In the genomic region with DNA sequence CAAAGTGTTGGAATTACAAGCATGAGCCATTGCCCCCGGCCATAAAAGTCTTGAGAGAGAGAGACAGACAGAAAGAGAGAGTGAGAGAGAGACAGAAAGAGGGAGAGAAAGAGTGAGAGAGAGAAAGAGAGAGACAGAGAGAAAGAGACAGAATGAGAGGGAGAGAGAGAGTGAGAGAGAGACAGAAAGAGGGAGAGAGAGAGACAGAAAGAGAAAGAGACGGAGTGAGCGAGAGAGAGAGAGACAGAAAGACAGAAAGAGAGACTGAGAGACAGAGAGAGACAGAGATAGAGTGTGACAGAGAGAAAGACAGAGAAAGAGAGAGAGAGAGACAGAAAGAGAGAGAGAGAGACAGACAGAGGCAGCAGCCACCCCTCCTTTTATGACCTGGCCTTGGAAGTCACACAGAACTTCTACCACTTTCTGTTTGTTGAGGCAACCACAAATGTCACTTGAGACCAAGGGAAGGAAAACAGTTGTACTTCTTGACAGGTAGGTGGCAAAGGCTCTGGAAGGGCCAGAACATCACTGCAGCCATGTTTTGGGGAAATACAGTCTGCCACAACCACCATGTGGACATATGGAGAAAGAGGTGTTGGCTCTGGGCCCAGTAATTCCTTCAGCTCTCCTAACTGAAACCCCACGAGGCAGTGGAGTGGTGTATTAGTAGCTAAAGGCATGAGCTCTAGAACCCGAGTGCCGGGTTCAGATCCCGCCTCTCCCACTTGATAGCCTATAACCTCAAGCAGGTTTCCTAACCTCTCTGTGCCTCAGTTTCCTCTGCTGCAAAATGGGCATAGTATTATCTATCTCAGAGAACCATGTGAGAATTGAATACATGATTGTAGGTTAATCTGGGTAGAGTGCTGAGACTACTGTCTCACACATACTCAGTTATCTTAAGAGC, we compare ENCODE assay signal across 12 cellular contexts. TPM values are rescaled to one million over a fixed set of nuclear protein-coding genes. Genes with fewer than 3 reads are reported as not detected.
DNase-seq lines count a peak whose midpoint lies in the region; ATAC-seq and TF ChIP-seq lines count a peak whose summit lies in the region.
"Had no signal": no experiment of that assay in that cellular context is flagged by ENCODE, and none has a peak within 500 bp of the region (broad histone marks: within the 10 kb centered on the region; RNA-seq: fewer than 3 reads in every experiment).

No MANE protein-coding gene starts in this region.

- DNase-seq in AG10803 (ENCODE audit: low read depth), result peak; percentile 71
- DNase-seq in G401 (ENCODE audit: low spot score), result peak; percentile 67
- DNase-seq in T-helper 2 cell treated with Interferon-gamma antibody and Interleukin-4, amounts not matched to agents 5 μg/mL and 100 μg/mL, for 36 hours (ENCODE audit: low spot score), result no peak
- DNase-seq in fibroblast of the aortic adventitia (ENCODE audit: low read depth), result peak; percentile 69
- no peak for DNase-seq in NCI-H774 (lab: John Stamatoyannopoulos, UW)
- no peak for DNase-seq in kidney tubule cell (ENCODE audit: low spot score)
- no peak for DNase-seq in naive thymus-derived CD4-positive, alpha-beta T cell
- DNase-seq in psoas muscle, result no peak
- DNase-seq: activated T-cell treated with anti-CD3 and anti-CD28 coated beads, Interleukin-2, amount 50 U/mL, for 72 hours; NK-92 treated with Interleukin-12 subunit alpha and Interleukin-12 subunit beta, amount 100 ng/mL, for 24 hours; sigmoid colon had no signal

- no peaks in the 10 kb centered on the region for H3K27me3 Mint-ChIP-seq in T-helper 2 cell treated with Interferon-gamma antibody and Interleukin-4, amounts not matched to agents 5 μg/mL and 100 μg/mL, for 36 hours (ENCODE audit: low read depth)
- no peaks in the 10 kb centered on the region for H3K27me3 Mint-ChIP-seq in naive thymus-derived CD4-positive, alpha-beta T cell

- peaks cover 22% of the 10 kb centered on the region for H3K36me3 Mint-ChIP-seq in T-helper 2 cell treated with Interferon-gamma antibody and Interleukin-4, amounts not matched to agents 5 μg/mL and 100 μg/mL, for 36 hours (ENCODE audit: low read depth)
- H3K36me3 Mint-ChIP-seq in naive thymus-derived CD4-positive, alpha-beta T cell, result peaks cover 0 to 6% (median 0%) of the 10 kb centered on the region in 5 donors

- no peaks in the 10 kb centered on the region for H3K9me3 Mint-ChIP-seq in T-helper 2 cell treated with Interferon-gamma antibody and Interleukin-4, amounts not matched to agents 5 μg/mL and 100 μg/mL, for 36 hours
- no peaks in the 10 kb centered on the region for H3K9me3 Mint-ChIP-seq in naive thymus-derived CD4-positive, alpha-beta T cell
- H3K9me3 Mint-ChIP-seq: activated T-cell treated with anti-CD3 and anti-CD28 coated beads, Interleukin-2, amount 50 U/mL, for 72 hours had no signal

- in situ Hi-C loops in G401 (cut with HindIII; ENCODE audit: low sequenced_read_pairs), result no loop called here

- H3K9me3 ChIP-seq in naive thymus-derived CD4-positive, alpha-beta T cell (ENCODE audit: control insufficient read depth in 2 of 3, low read length in 3 of 3), result no peaks in the 10 kb centered on the region
- no peaks in the 10 kb centered on the region for H3K9me3 ChIP-seq in psoas muscle
- H3K9me3 ChIP-seq: mucosa of descending colon, sigmoid colon had no signal

- CTCF ChIA-PET in naive thymus-derived CD4-positive, alpha-beta T cell (lab: Charles Lee), result interaction anchor here (0.7 to 1.3 kb wide), 3 partner anchors 9 to 1078 kb away, joined by 3 to 8 read pairs (median 4); no protein-coding TSS in a partner anchor

- H3K4me1 ChIP-seq in naive thymus-derived CD4-positive, alpha-beta T cell (ENCODE audit: control insufficient read depth in 2 of 2, insufficient read depth in 2 of 2, low read length in 2 of 2), result no peaks in the 10 kb centered on the region
- no peaks in the 10 kb centered on the region for H3K4me1 ChIP-seq in psoas muscle
- H3K4me1 ChIP-seq: sigmoid colon had no signal

- 64 to 69% (median 68%) methylated on average over 7 of the region's 7 CpGs for WGBS in psoas muscle, 3 donors

- no peak overlapping the region for H3K27ac ChIP-seq in naive thymus-derived CD4-positive, alpha-beta T cell (ENCODE audit: low read depth, low read length)
- no peak overlapping the region for H3K27ac ChIP-seq in psoas muscle

- H3K4me3 Mint-ChIP-seq in T-helper 2 cell treated with Interferon-gamma antibody and Interleukin-4, amounts not matched to agents 5 μg/mL and 100 μg/mL, for 36 hours, result no peak overlapping the region
- peak overlapping the region in 1 of 10 donors; percentile 7 for H3K4me3 Mint-ChIP-seq in naive thymus-derived CD4-positive, alpha-beta T cell
- H3K4me3 Mint-ChIP-seq: activated T-cell treated with anti-CD3 and anti-CD28 coated beads, Interleukin-2, amount 50 U/mL, for 72 hours had no signal

- no peak overlapping the region for H3K4me3 ChIP-seq in AG10803 (ENCODE audit: low read length)
- H3K4me3 ChIP-seq in fibroblast of the aortic adventitia (ENCODE audit: low read depth, low read length), result no peak overlapping the region
- no peak overlapping the region for H3K4me3 ChIP-seq in naive thymus-derived CD4-positive, alpha-beta T cell (ENCODE audit: low read length)
- no peak overlapping the region for H3K4me3 ChIP-seq in psoas muscle
- H3K4me3 ChIP-seq: mucosa of descending colon, sigmoid colon had no signal

- H3K27me3 ChIP-seq in naive thymus-derived CD4-positive, alpha-beta T cell (ENCODE audit: control insufficient read depth in 2 of 2, insufficient read depth in 2 of 2, low read length in 2 of 2), result no peaks in the 10 kb centered on the region
- H3K27me3 ChIP-seq in psoas muscle (ENCODE audit: insufficient read depth in 3 of 3, low read length in 2 of 3), result no peaks in the 10 kb centered on the region
- H3K27me3 ChIP-seq: sigmoid colon had no signal

- no peaks in the 10 kb centered on the region for H3K36me3 ChIP-seq in naive thymus-derived CD4-positive, alpha-beta T cell (ENCODE audit: control insufficient read depth in 2 of 3, insufficient read depth in 3 of 3, low read length in 3 of 3)
- no peaks in the 10 kb centered on the region for H3K36me3 ChIP-seq in psoas muscle (ENCODE audit: insufficient read depth in 1 of 2, low read depth in 1 of 2)
- H3K36me3 ChIP-seq: sigmoid colon had no signal

- POLR2A ChIA-PET in naive thymus-derived CD4-positive, alpha-beta T cell (lab: Charles Lee), result no interaction called here

- ATAC-seq in naive thymus-derived CD4-positive, alpha-beta T cell, result no peak
- ATAC-seq in psoas muscle, result no peak
- ATAC-seq: activated T-cell treated with anti-CD3 and anti-CD28 coated beads, Interleukin-2, amount 50 U/mL, for 72 hours; mucosa of descending colon had no signal

- intact Hi-C loops in naive thymus-derived CD4-positive, alpha-beta T cell (cut with micrococcal nuclease), result no loop called here
- intact Hi-C loops in psoas muscle (cut with DNase I), result no loop called here

- H3K4me1 Mint-ChIP-seq in T-helper 2 cell treated with Interferon-gamma antibody and Interleukin-4, amounts not matched to agents 5 μg/mL and 100 μg/mL, for 36 hours (ENCODE audit: low read depth), result peaks cover 10% of the 10 kb centered on the region
- peaks cover 0 to 27% (median 4%) of the 10 kb centered on the region in 7 donors for H3K4me1 Mint-ChIP-seq in naive thymus-derived CD4-positive, alpha-beta T cell

- H3K27ac Mint-ChIP-seq in T-helper 2 cell treated with Interferon-gamma antibody and Interleukin-4, amounts not matched to agents 5 μg/mL and 100 μg/mL, for 36 hours, result peak overlapping the region; percentile 70
- peak overlapping the region in 2 of 9 donors; percentile 30 to 78 for H3K27ac Mint-ChIP-seq in naive thymus-derived CD4-positive, alpha-beta T cell
- H3K27ac Mint-ChIP-seq: activated T-cell treated with anti-CD3 and anti-CD28 coated beads, Interleukin-2, amount 50 U/mL, for 72 hours had no signal

- TF ChIP-seq CTCF in AG10803 (conservative IDR thresholded peaks at IDR 0.05; ENCODE audit: low read length) (0 out of 2 replicates have a peak, but pooled peaks have one; percentile 14), fibroblast of the aortic adventitia (IDR thresholded peaks at IDR 0.05; ENCODE audit: insufficient read depth, low read length) (no peak), psoas muscle (IDR thresholded peaks at IDR 0.05) (no peak)

RNA-seq across cellular contexts. Expression of gene TNFRSF8, which starts 50.6 kb away (rescaled TPM):
- total RNA-seq in G401 (2014; rRNA removed; shearing (Covaris generic)), result 0.25 TPM in 1 of 2 replicates, not detected in the other
- total RNA-seq in fibroblast of the aortic adventitia (ENCODE audit: low replicate concordance) (0.09 and 15.4 TPM in 2 replicates), psoas muscle (under 1 TPM; 0.29 to 0.86 (median 0.50) TPM)
- total RNA-seq in naive thymus-derived CD4-positive, alpha-beta T cell, result 10 to 100 TPM in 1 of 5 experiments, 1 to 10 TPM in 1, under 1 TPM in 1, not detected in 2; 0.56 to 29.3 (median 4.0) TPM
- polyA plus RNA-seq in naive thymus-derived CD4-positive, alpha-beta T cell, result not detected
- under 1 TPM; 0.25 to 0.64 (median 0.49) TPM for polyA plus RNA-seq in psoas muscle

RNA-seq across cellular contexts. Expression of gene TNFRSF1B, which starts 53.1 kb away (rescaled TPM):
- total RNA-seq in G401 (2014; rRNA removed; shearing (Covaris generic)), result not detected in 2 replicates
- total RNA-seq in fibroblast of the aortic adventitia (ENCODE audit: low replicate concordance) (7.3 and 10.7 TPM in 2 replicates), psoas muscle (10 to 100 TPM in 1 of 4 donors, 1 to 10 TPM in 3; 7.5 to 12.8 (median 8.8) TPM)
- total RNA-seq in naive thymus-derived CD4-positive, alpha-beta T cell, result 100 to 1,000 TPM in 2 of 5 experiments, 10 to 100 TPM in 3; 38.6 to 278 (median 60.3) TPM
- polyA plus RNA-seq in naive thymus-derived CD4-positive, alpha-beta T cell, result 10 to 100 TPM; 30.1 to 48.2 TPM
- 1 to 10 TPM; 5.1 to 7.6 (median 5.8) TPM for polyA plus RNA-seq in psoas muscle

Comparison
In these comparisons a context has a peak if more than half of its experiments do, and no peak if none do; other contexts are left out.
1. DNase-seq: peak in AG10803 (single experiment), G401 (single experiment) and fibroblast of the aortic adventitia (single experiment); none in T-helper 2 cell treated with Interferon-gamma antibody and Interleukin-4, amounts not matched to agents 5 μg/mL and 100 μg/mL, for 36 hours (single experiment), NCI-H774 (single experiment), kidney tubule cell (single experiment), naive thymus-derived CD4-positive, alpha-beta T cell (0 of 9) and psoas muscle (0 of 2).